In genomic region chr10:113842171-113842570, GRCh38 we compare ENCODE assay signal across 14 cellular contexts. TPM values are rescaled to one million over a fixed set of nuclear protein-coding genes. Genes with fewer than 3 reads are reported as not detected.
DNase-seq lines count a peak whose midpoint lies in the region; FAIRE-seq and TF ChIP-seq lines count a peak whose summit lies in the region.
"Had no signal": no experiment of that assay in that cellular context is flagged by ENCODE, and none has a peak within 500 bp of the region (broad histone marks: within the 10 kb centered on the region; RNA-seq: fewer than 3 reads in every experiment).

No MANE protein-coding gene starts in this region.

- CTCF ChIA-PET in activated naive CD4-positive, alpha-beta T cell treated with anti-CD3 and anti-CD28 coated beads, Interleukin-2, amount 10 ng/mL, durations not matched to agents 7 days and 5 days (lab: Charles Lee) = no interaction called here

- FAIRE-seq in H54 (lab: Jason Lieb, UNC) = peak; percentile 61
- FAIRE-seq: A549, GM12878, H1 had no signal

- H3K36me3 Mint-ChIP-seq in activated naive CD4-positive, alpha-beta T cell treated with anti-CD3 and anti-CD28 coated beads, Interleukin-2, amount 50 U/mL, for 24 hours = peaks cover 16% of the 10 kb centered on the region
- peaks cover 35% of the 10 kb centered on the region for H3K36me3 Mint-ChIP-seq in activated naive CD4-positive, alpha-beta T cell treated with anti-CD3 and anti-CD28 coated beads, Interleukin-2, amount 10 ng/mL, durations not matched to agents 7 days and 5 days
- peaks cover 26% of the 10 kb centered on the region for H3K36me3 Mint-ChIP-seq in activated naive CD8-positive, alpha-beta T cell treated with anti-CD3 and anti-CD28 coated beads for 36 hours

- no peaks in the 10 kb centered on the region for H3K27me3 Mint-ChIP-seq in activated naive CD4-positive, alpha-beta T cell treated with anti-CD3 and anti-CD28 coated beads, Interleukin-2, amount 50 U/mL, for 24 hours
- H3K27me3 Mint-ChIP-seq in activated naive CD4-positive, alpha-beta T cell treated with anti-CD3 and anti-CD28 coated beads, Interleukin-2, amount 10 ng/mL, durations not matched to agents 7 days and 5 days = no peaks in the 10 kb centered on the region
- H3K27me3 Mint-ChIP-seq in activated naive CD8-positive, alpha-beta T cell treated with anti-CD3 and anti-CD28 coated beads for 36 hours = no peaks in the 10 kb centered on the region
- H3K27me3 Mint-ChIP-seq: CD4-positive, alpha-beta memory T cell had no signal

- no peak for TF ChIP-seq POLR2A in H54 (IDR thresholded peaks at IDR 0.05; ENCODE audit: low read depth, low read length)

- DNase-seq in activated naive CD4-positive, alpha-beta T cell treated with anti-CD3 and anti-CD28 coated beads, Interleukin-2, amount 10 ng/mL, durations not matched to agents 7 days and 5 days = no peak
- DNase-seq in H54 (ENCODE audit: insufficient read length, low spot score) (no peak), NCI-H524 treated with DMSO at 0.1 percent for 48 hours (lab: John Stamatoyannopoulos, UW) (no peak), ecto neural progenitor cell (ENCODE audit: low spot score) (no peak)
- DNase-seq in activated naive CD8-positive, alpha-beta T cell treated with anti-CD3 and anti-CD28 coated beads for 36 hours = no peak
- DNase-seq: BE2C; CD4-positive, alpha-beta memory T cell; DMS79; HCEC 1CT; HFFc6 had no signal

- peak overlapping the region; percentile 47 for H3K4me3 Mint-ChIP-seq in activated naive CD4-positive, alpha-beta T cell treated with anti-CD3 and anti-CD28 coated beads, Interleukin-2, amount 50 U/mL, for 24 hours
- no peak overlapping the region for H3K4me3 Mint-ChIP-seq in activated naive CD4-positive, alpha-beta T cell treated with anti-CD3 and anti-CD28 coated beads, Interleukin-2, amount 10 ng/mL, durations not matched to agents 7 days and 5 days
- no peak overlapping the region for H3K4me3 Mint-ChIP-seq in activated naive CD8-positive, alpha-beta T cell treated with anti-CD3 and anti-CD28 coated beads for 36 hours
- H3K4me3 Mint-ChIP-seq: CD4-positive, alpha-beta memory T cell; HFFc6 had no signal

- H3K27ac Mint-ChIP-seq in activated naive CD4-positive, alpha-beta T cell treated with anti-CD3 and anti-CD28 coated beads, Interleukin-2, amount 50 U/mL, for 24 hours = peak overlapping the region; percentile 72
- no peak overlapping the region for H3K27ac Mint-ChIP-seq in activated naive CD4-positive, alpha-beta T cell treated with anti-CD3 and anti-CD28 coated beads, Interleukin-2, amount 10 ng/mL, durations not matched to agents 7 days and 5 days
- peak overlapping the region; percentile 20 for H3K27ac Mint-ChIP-seq in activated naive CD8-positive, alpha-beta T cell treated with anti-CD3 and anti-CD28 coated beads for 36 hours
- H3K27ac Mint-ChIP-seq: CD4-positive, alpha-beta memory T cell; HFFc6 had no signal

- peaks cover 8% of the 10 kb centered on the region for H3K4me1 Mint-ChIP-seq in activated naive CD4-positive, alpha-beta T cell treated with anti-CD3 and anti-CD28 coated beads, Interleukin-2, amount 50 U/mL, for 24 hours
- peaks cover 6% of the 10 kb centered on the region for H3K4me1 Mint-ChIP-seq in activated naive CD4-positive, alpha-beta T cell treated with anti-CD3 and anti-CD28 coated beads, Interleukin-2, amount 10 ng/mL, durations not matched to agents 7 days and 5 days
- peaks cover 28% of the 10 kb centered on the region for H3K4me1 Mint-ChIP-seq in activated naive CD8-positive, alpha-beta T cell treated with anti-CD3 and anti-CD28 coated beads for 36 hours

- no peaks in the 10 kb centered on the region for H3K9me3 Mint-ChIP-seq in activated naive CD4-positive, alpha-beta T cell treated with anti-CD3 and anti-CD28 coated beads, Interleukin-2, amount 50 U/mL, for 24 hours
- H3K9me3 Mint-ChIP-seq in activated naive CD4-positive, alpha-beta T cell treated with anti-CD3 and anti-CD28 coated beads, Interleukin-2, amount 10 ng/mL, durations not matched to agents 7 days and 5 days = no peaks in the 10 kb centered on the region
- H3K9me3 Mint-ChIP-seq in activated naive CD8-positive, alpha-beta T cell treated with anti-CD3 and anti-CD28 coated beads for 36 hours = no peaks in the 10 kb centered on the region
- H3K9me3 Mint-ChIP-seq: CD4-positive, alpha-beta memory T cell; HFFc6 had no signal

RNA-seq across cellular contexts. Expression of gene DCLRE1A, which starts 11.7 kb away (rescaled TPM):
- 10 to 100 TPM; 17.4 to 19.0 TPM for total RNA-seq in activated naive CD8-positive, alpha-beta T cell treated with anti-CD3 and anti-CD28 coated beads for 36 hours

RNA-seq across cellular contexts. Expression of gene NHLRC2, which starts 12.3 kb away (rescaled TPM):
- 10 to 100 TPM; 24.2 to 26.7 TPM for total RNA-seq in activated naive CD8-positive, alpha-beta T cell treated with anti-CD3 and anti-CD28 coated beads for 36 hours
